1 cellular context compared by ENCODE assay signal in genomic region chr2:96923810-96924774, GRCh38.
A peak's percentile ranks its signal among the peaks of the same experiment; 100 is the strongest.
TF ChIP-seq lines count a peak whose summit lies in the region.

No MANE protein-coding gene starts in this region.

TF ChIP-seq in K562, 482 proteins besides CTCF, POLR2A, EP300 and RAD21 (continued from another document and continues in another):
- TF ChIP-seq AFF4 (CRISPR knock-in tag; IDR thresholded peaks at IDR 0.05) (no peak), ZNF518B (CRISPR knock-in tag; IDR thresholded peaks at IDR 0.05) (no peak), SMARCA5 (IDR thresholded peaks at IDR 0.05) (no peak), YY1 (IDR thresholded peaks at IDR 0.05; ENCODE audit: borderline replicate concordance in 1 of 3, control insufficient read depth in 1 of 3, extremely low read depth in 1 of 3, insufficient read depth in 3 of 3, insufficient read length in 1 of 3, insufficient replicate concordance in 2 of 3, low read depth in 1 of 3, low read length in 2 of 3) (no peak), POLR3A (IDR thresholded peaks at IDR 0.05; ENCODE audit: borderline replicate concordance, extremely low read depth, insufficient read depth, insufficient read length) (no peak), SRF (CRISPR knock-in tag; IDR thresholded peaks at IDR 0.05) (no peak), ZNF174 (CRISPR knock-in tag; IDR thresholded peaks at IDR 0.05) (no peak), HOMEZ (CRISPR knock-in tag; IDR thresholded peaks at IDR 0.05) (no peak), RHOXF2B (CRISPR knock-in tag; conservative IDR thresholded peaks at IDR 0.05) (no peak), ZNF324 (CRISPR knock-in tag; IDR thresholded peaks at IDR 0.05) (no peak), ZNF655 (CRISPR knock-in tag; IDR thresholded peaks at IDR 0.05) (no peak), CBX3 (IDR thresholded peaks at IDR 0.05; ENCODE audit: borderline replicate concordance in 1 of 2, low read length in 2 of 2) (peak in 1 of 2 experiments; percentile 73; a peak in 2 of 3 replicates), MBD2 (IDR thresholded peaks at IDR 0.05; ENCODE audit: borderline replicate concordance, low read depth) (peak; percentile 87), PML (IDR thresholded peaks at IDR 0.05; ENCODE audit: low read length) (peak; percentile 72), LCOR (CRISPR knock-in tag; IDR thresholded peaks at IDR 0.05) (no peak), SIX5 (IDR thresholded peaks at IDR 0.05; ENCODE audit: borderline replicate concordance in 1 of 2, insufficient read depth in 1 of 2, low read depth in 1 of 2, low read length in 2 of 2) (peak in 1 of 2 experiments; percentile 14; a peak in 1 of 4 replicates), EGR1 (conservative IDR thresholded peaks at IDR 0.05) (no peak), HIVEP1 (CRISPR knock-in tag; IDR thresholded peaks at IDR 0.05) (no peak), SP2 (IDR thresholded peaks at IDR 0.05; ENCODE audit: extremely low read depth, low read depth, low read length, poor library complexity, severe bottlenecking) (no peak), CBFA2T3 (IDR thresholded peaks at IDR 0.05) (peak; percentile 95), ZSCAN29 (IDR thresholded peaks at IDR 0.05) (no peak), PRPF4 (IDR thresholded peaks at IDR 0.05; ENCODE audit: insufficient read depth, low read depth, low read length, poor library complexity, severe bottlenecking) (no peak), POLR2H (tag; IDR thresholded peaks at IDR 0.05; ENCODE audit: low read depth) (no peak), ZZZ3 (IDR thresholded peaks at IDR 0.05) (no peak), NR2F6 (CRISPR knock-in tag; IDR thresholded peaks at IDR 0.05) (0 out of 2 replicates have a peak, but pooled peaks have one; percentile 22), NR1H2 (CRISPR knock-in tag; IDR thresholded peaks at IDR 0.05) (no peak), CREB1 (IDR thresholded peaks at IDR 0.05) (no peak; the same call in 1 of the 2 replicates), CREB1 (CRISPR knock-in tag; IDR thresholded peaks at IDR 0.05) (peak; percentile 36; the same call in 1 of the 2 replicates), PHB (CRISPR knock-in tag; IDR thresholded peaks at IDR 0.05) (no peak), DMBX1 (CRISPR knock-in tag; IDR thresholded peaks at IDR 0.05; ENCODE audit: borderline replicate concordance) (peak; percentile 80; the same call in 1 of the 2 replicates), MTA1 (IDR thresholded peaks at IDR 0.05; ENCODE audit: borderline replicate concordance) (no peak), SOX6 (IDR thresholded peaks at IDR 0.05) (peak; percentile 71), CREB3L1 (IDR thresholded peaks at IDR 0.05; ENCODE audit: borderline replicate concordance, low read depth) (0 out of 2 replicates have a peak, but pooled peaks have one; percentile 30), BCLAF1 (IDR thresholded peaks at IDR 0.05; ENCODE audit: borderline replicate concordance in 1 of 2, control insufficient read depth in 1 of 2, low read depth in 2 of 2, low read length in 1 of 2) (peak in 1 of 2 experiments; percentile 92; a peak in 2 of 4 replicates), MTF1 (CRISPR knock-in tag; IDR thresholded peaks at IDR 0.05; ENCODE audit: borderline replicate concordance) (no peak; the same call in 1 of the 2 replicates), SRSF7 (optimal IDR thresholded peaks at IDR 0.05; ENCODE audit: low read depth, low read length) (no peak), TFE3 (CRISPR knock-in tag; IDR thresholded peaks at IDR 0.05) (no peak; the same call in none of the 2 replicates), HDAC8 (tag; IDR thresholded peaks at IDR 0.05) (no peak), NONO (IDR thresholded peaks at IDR 0.05; ENCODE audit: low read depth in 2 of 2, low read length in 1 of 2) (peak in 1 of 2 experiments; percentile 98; a peak in 2 of 4 replicates), POLR2B (IDR thresholded peaks at IDR 0.05; ENCODE audit: low read depth, partially characterized antibody) (no peak), GTF3C2 (IDR thresholded peaks at IDR 0.05; ENCODE audit: borderline replicate concordance, extremely low read depth, insufficient read length) (no peak), DLX4 (CRISPR knock-in tag; IDR thresholded peaks at IDR 0.05) (no peak)
